ENCODE assay signal across 22 cellular contexts in genomic region chr17:57931488-57932137, GRCh38. TPM values are rescaled to one million over a fixed set of nuclear protein-coding genes. Genes with fewer than 3 reads are reported as not detected.
DNase-seq lines count a peak whose midpoint lies in the region; ATAC-seq and TF ChIP-seq lines count a peak whose summit lies in the region.
"Had no signal": no experiment of that assay in that cellular context is flagged by ENCODE, and none has a peak within 500 bp of the region (broad histone marks: within the 10 kb centered on the region; RNA-seq: fewer than 3 reads in every experiment).

No MANE protein-coding gene starts in this region.

- H3K79me1 ChIP-seq in neuronal stem cell (ENCODE audit: low read depth, low read length) = peaks cover 3% of the 10 kb centered on the region

- H3K36me3 ChIP-seq in heart right ventricle = no peaks in the 10 kb centered on the region
- no peaks in the 10 kb centered on the region for H3K36me3 ChIP-seq in neuronal stem cell (replicated peaks in 1 of 2; ENCODE audit: control insufficient read depth in 2 of 2, insufficient read depth in 2 of 2, low read length in 2 of 2)
- H3K36me3 ChIP-seq in mucosa of descending colon (ENCODE audit: low read depth) = no peaks in the 10 kb centered on the region
- H3K36me3 ChIP-seq: pancreas, tibial artery had no signal

- H3K27ac ChIP-seq in heart right ventricle = peak overlapping the region in 8 of 10 donors; percentile 16 to 69 (median 38)
- no peak overlapping the region for H3K27ac ChIP-seq in neuronal stem cell (replicated peaks; ENCODE audit: low read length)
- H3K27ac ChIP-seq: C4-2B, foreskin keratinocyte, pancreas, PC-9, tibial artery had no signal

- no peak overlapping the region for H3K14ac ChIP-seq in neuronal stem cell (ENCODE audit: low read length)

- ATAC-seq in heart right ventricle (no peak), GM21526 (IDR thresholded peaks at IDR 0.05; ENCODE audit: low FRiP score, unreplicated experiment) (no peak), HG02623 (IDR thresholded peaks at IDR 0.05; ENCODE audit: unreplicated experiment) (no peak), mucosa of descending colon (no peak)
- ATAC-seq: foreskin keratinocyte, pancreas had no signal

- peaks cover 39 to 99% (median 87%) of the 10 kb centered on the region in 9 donors for H3K4me1 ChIP-seq in heart right ventricle
- peaks cover 52 to 58% of the 10 kb centered on the region in 2 donors for H3K4me1 ChIP-seq in neuronal stem cell (ENCODE audit: control insufficient read depth in 2 of 2, insufficient read depth in 1 of 2, low read depth in 1 of 2, low read length in 2 of 2)
- H3K4me1 ChIP-seq in mucosa of descending colon (ENCODE audit: low read depth) = peaks cover 31% of the 10 kb centered on the region

- H4K91ac ChIP-seq in neuronal stem cell (ENCODE audit: low read depth, low read length, poor library complexity) = no peak overlapping the region

- H3K4me2 ChIP-seq in neuronal stem cell (ENCODE audit: insufficient read depth, low read length, poor library complexity, severe bottlenecking) = no peak overlapping the region
- H3K4me2 ChIP-seq: PC-9 had no signal

- no peak overlapping the region for H2BK15ac ChIP-seq in neuronal stem cell (ENCODE audit: low read length)

- H3K9me3 Mint-ChIP-seq in type B pancreatic cell = no peaks in the 10 kb centered on the region

- H2BK5ac ChIP-seq in neuronal stem cell (ENCODE audit: low read length) = no peak overlapping the region

- peak overlapping the region; percentile 0 for H2BK12ac ChIP-seq in neuronal stem cell (ENCODE audit: low read length)

- DNase-seq in heart right ventricle (no peak), cardiac septum (ENCODE audit: low spot score) (no peak), epithelial cell of esophagus (ENCODE audit: low read depth) (peak; percentile 34), neuronal stem cell (ENCODE audit: low spot score) (no peak), type B pancreatic cell (ENCODE audit: extremely low spot score, unreplicated experiment) (no peak), mucosa of descending colon (no peak)
- DNase-seq: activated CD4-positive, alpha-beta T cell treated with anti-CD3 and anti-CD28 coated beads for 4 hours; activated CD8-positive, alpha-beta memory T cell treated with anti-CD3 and anti-CD28 coated beads, Interleukin-2, amount 50 U/mL, for 48 hours; activated gamma-delta T cell treated with Interleukin-2 at 50 U/mL for 16 hours; amniotic stem cell; foreskin keratinocyte; GDM1; Kasumi-1; kidney glomerular epithelial cell; NCI-H1417; pancreas; PC-9; small intestine; tibial artery had no signal

- peak overlapping the region; percentile 68 for H3K27ac Mint-ChIP-seq in type B pancreatic cell

- H2AK5ac ChIP-seq in neuronal stem cell (ENCODE audit: low read depth, low read length) = no peak overlapping the region

- H3K4ac ChIP-seq in neuronal stem cell (ENCODE audit: low read length) = no peak overlapping the region

- no peak overlapping the region for H3K4me3 ChIP-seq in heart right ventricle
- no peak overlapping the region for H3K4me3 ChIP-seq in epithelial cell of esophagus (ENCODE audit: low read length)
- no peak overlapping the region for H3K4me3 ChIP-seq in neuronal stem cell (ENCODE audit: low read length in 2 of 2)
- no peak overlapping the region for H3K4me3 ChIP-seq in mucosa of descending colon
- H3K4me3 ChIP-seq: pancreas, PC-9, tibial artery had no signal

- H3K9ac ChIP-seq in neuronal stem cell (ENCODE audit: low read depth, low read length, poor library complexity) = no peak overlapping the region

- H3K9me3 ChIP-seq in heart right ventricle (no peaks in the 10 kb centered on the region), neuronal stem cell (replicated peaks in 1 of 2; ENCODE audit: control insufficient read depth in 2 of 2, insufficient read depth in 1 of 2, low read depth in 1 of 2, low read length in 2 of 2) (no peaks in the 10 kb centered on the region), mucosa of descending colon (no peaks in the 10 kb centered on the region)
- H3K9me3 ChIP-seq: pancreas, tibial artery had no signal

- TF ChIP-seq CTCF in heart right ventricle (IDR thresholded peaks at IDR 0.05) = no peak
- TF ChIP-seq CTCF in epithelial cell of esophagus (IDR thresholded peaks at IDR 0.05; ENCODE audit: insufficient read depth, low read depth, low read length, missing control alignments) = no peak
- TF ChIP-seq CTCF in type B pancreatic cell (conservative IDR thresholded peaks at IDR 0.05) = no peak
- TF ChIP-seq CTCF in mucosa of descending colon (IDR thresholded peaks at IDR 0.05) = no peak

- no peaks in the 10 kb centered on the region for H3K27me3 Mint-ChIP-seq in type B pancreatic cell

- no peak overlapping the region for H3K4me3 Mint-ChIP-seq in type B pancreatic cell

- no peak overlapping the region for H3K23ac ChIP-seq in neuronal stem cell (ENCODE audit: low read depth, low read length, poor library complexity)

- H2BK120ac ChIP-seq in neuronal stem cell (ENCODE audit: low read depth, low read length) = no peak overlapping the region

- H3K18ac ChIP-seq in neuronal stem cell (ENCODE audit: low read length) = peak overlapping the region; percentile 53

- H4K8ac ChIP-seq in neuronal stem cell (ENCODE audit: low read depth, low read length) = no peak overlapping the region

- H3K4me1 Mint-ChIP-seq in type B pancreatic cell (ENCODE audit: unreplicated experiment) = peaks cover 66% of the 10 kb centered on the region

- no peaks in the 10 kb centered on the region for H3K36me3 Mint-ChIP-seq in type B pancreatic cell

- H2AFZ ChIP-seq in neuronal stem cell (ENCODE audit: low read length) = no peak overlapping the region
- H2AFZ ChIP-seq: PC-9 had no signal

- WGBS in heart right ventricle, 2 donors = 87% methylated on average over 12 of the region's 12 CpGs
- no CpG with 5 or more reads among the region's 12 CpGs for WGBS in neuronal stem cell (ENCODE audit: extremely low coverage in 2 of 2, insufficient read length in 2 of 2, insufficient replicate concordance in 1 of 2), 2 donors

- intact Hi-C loops in heart right ventricle (cut with DNase I) (no loop called here), cardiac septum (cut with DNase I) (no loop called here), mucosa of descending colon (cut with DNase I, micrococcal nuclease) (no loop called here)

- H3K27me3 ChIP-seq in heart right ventricle (no peaks in the 10 kb centered on the region), neuronal stem cell (ENCODE audit: control insufficient read depth in 3 of 3, insufficient read depth in 3 of 3, low read depth in 1 of 3, low read length in 3 of 3) (no peaks in the 10 kb centered on the region)
- H3K27me3 ChIP-seq: foreskin keratinocyte, pancreas, tibial artery had no signal

RNA-seq across cellular contexts. Expression of gene CUEDC1, which starts 23.6 kb away (rescaled TPM):
- total RNA-seq in heart right ventricle (10 to 100 TPM; 38.3 to 65.0 (median 47.2) TPM), cardiac septum (46.6 TPM), type B pancreatic cell (ENCODE audit: low replicate concordance) (29.8 and 31.3 TPM in 2 replicates), mucosa of descending colon (10 to 100 TPM; 23.5 to 46.8 (median 23.6) TPM)
- 10 to 100 TPM; 26.9 to 33.1 TPM for polyA plus RNA-seq in heart right ventricle
- polyA plus RNA-seq in neuronal stem cell (2013, experiment 1 of 2) = 23.4 TPM
- polyA plus RNA-seq in neuronal stem cell (2013, experiment 2 of 2) = 22.7 TPM

RNA-seq across cellular contexts. Expression of gene VEZF1, which starts 56.4 kb away (rescaled TPM):
- total RNA-seq in heart right ventricle (10 to 100 TPM; 56.2 to 81.2 (median 61.5) TPM), cardiac septum (55.3 TPM), type B pancreatic cell (ENCODE audit: low replicate concordance) (53.3 and 73.2 TPM in 2 replicates), mucosa of descending colon (100 to 1,000 TPM in 1 of 3 donors, 10 to 100 TPM in 2; 48.1 to 107 (median 48.9) TPM)
- polyA plus RNA-seq in heart right ventricle = 10 to 100 TPM; 17.5 to 21.7 TPM
- 83.0 TPM for polyA plus RNA-seq in neuronal stem cell (2013, experiment 1 of 2)
- polyA plus RNA-seq in neuronal stem cell (2013, experiment 2 of 2) = 85.4 TPM
